ENCODE assay signal across 7 cellular contexts in genomic region chr9:137518661-137519459, GRCh38. TPM values are rescaled to one million over a fixed set of nuclear protein-coding genes. Genes with fewer than 3 reads are reported as not detected.
DNase-seq lines count a peak whose midpoint lies in the region; ATAC-seq, FAIRE-seq and TF ChIP-seq lines count a peak whose summit lies in the region.
"Not testable (repeated sequence)": the region's sequence is repeated elsewhere in the genome, so short reads cannot be mapped to it uniquely, and the experiment has no call there.

No MANE protein-coding gene starts in this region.

- FAIRE-seq in HTR-8/SVneo (lab: Jason Lieb, UNC): peak; percentile 13

- not testable (repeated sequence) for H3K27ac Mint-ChIP-seq in activated naive CD8-positive, alpha-beta T cell treated with anti-CD3 and anti-CD28 coated beads, Interleukin-2, amount 50 U/mL, for 24 hours; MCF 10A (ENCODE audit: low read depth, unreplicated experiment)

- not testable (repeated sequence) for H3K36me3 Mint-ChIP-seq in activated naive CD8-positive, alpha-beta T cell treated with anti-CD3 and anti-CD28 coated beads, Interleukin-2, amount 50 U/mL, for 24 hours (ENCODE audit: low read depth); MCF 10A (ENCODE audit: insufficient read depth, unreplicated experiment)

- peaks cover 0 to 29% (median 6%) of the 10 kb centered on the region in 11 experiments; a peak in 9 of 22 replicates for H3K36me3 ChIP-seq in BLaER1 treated with 17β-estradiol and CSF1 and Interleukin-3, amounts not matched to agents 10 nM and 100 nM

- H3K27me3 ChIP-seq in BLaER1 treated with 17β-estradiol and CSF1 and Interleukin-3, amounts not matched to agents 10 nM and 100 nM: not testable (repeated sequence)

- H3K4me1 ChIP-seq in BLaER1 treated with 17β-estradiol and CSF1 and Interleukin-3, amounts not matched to agents 10 nM and 100 nM: peaks cover 6 to 38% (median 26%) of the 10 kb centered on the region in 10 experiments; a peak in 18 of 20 replicates

- not testable (repeated sequence) for H3K9me3 ChIP-seq in BLaER1 treated with 17β-estradiol and CSF1 and Interleukin-3, amounts not matched to agents 10 nM and 100 nM (replicated peaks in 1 of 11)

- not testable (repeated sequence) for TF ChIP-seq CTCF in MCF 10A (IDR thresholded peaks at IDR 0.05; ENCODE audit: unreplicated experiment)

- not testable (repeated sequence) for BruUV-seq in MCF 10A (replicated peaks; lab: Mats Ljungman, UMichigan)

- H3K27ac ChIP-seq in BLaER1 treated with 17β-estradiol and CSF1 and Interleukin-3, amounts not matched to agents 10 nM and 100 nM: not testable (repeated sequence)

- not testable (repeated sequence) for DNase-seq in HTR-8/SVneo (ENCODE audit: insufficient read length, low spot score); activated naive CD8-positive, alpha-beta T cell treated with anti-CD3 and anti-CD28 coated beads, Interleukin-2, amount 50 U/mL, for 24 hours
- peak; percentile 24 to 60 for DNase-seq in NOMO-1 (lab: John Stamatoyannopoulos, UW; ENCODE audit: unreplicated experiment in 2 of 2)
- DNase-seq in MCF 10A (ENCODE audit: unreplicated experiment): peak; percentile 58
- peak; percentile 33 to 91 (median 70) for DNase-seq in head of caudate nucleus
- DNase-seq in skeletal muscle cell (ENCODE audit: low read depth): peak; percentile 14

- POLR2A ChIA-PET in MCF 10A (lab: Yijun Ruan, JAX): not testable (repeated sequence)

- H3K27me3 Mint-ChIP-seq in activated naive CD8-positive, alpha-beta T cell treated with anti-CD3 and anti-CD28 coated beads, Interleukin-2, amount 50 U/mL, for 24 hours; MCF 10A (ENCODE audit: insufficient read depth, unreplicated experiment): not testable (repeated sequence)

- H3K4me1 Mint-ChIP-seq in activated naive CD8-positive, alpha-beta T cell treated with anti-CD3 and anti-CD28 coated beads, Interleukin-2, amount 50 U/mL, for 24 hours; MCF 10A (ENCODE audit: insufficient read depth, unreplicated experiment): not testable (repeated sequence)

- H3K4me3 Mint-ChIP-seq in activated naive CD8-positive, alpha-beta T cell treated with anti-CD3 and anti-CD28 coated beads, Interleukin-2, amount 50 U/mL, for 24 hours; MCF 10A (ENCODE audit: unreplicated experiment): not testable (repeated sequence)

- H3K4me2 ChIP-seq in BLaER1 treated with 17β-estradiol and CSF1 and Interleukin-3, amounts not matched to agents 10 nM and 100 nM: peak overlapping the region in 8 of 11 experiments; percentile 9 to 47 (median 27); a peak in 9 of 22 replicates

- CTCF ChIA-PET in MCF 10A (lab: Yijun Ruan, JAX): not testable (repeated sequence)

- not testable (repeated sequence) for H3K4me3 ChIP-seq in BLaER1 treated with 17β-estradiol and CSF1 and Interleukin-3, amounts not matched to agents 10 nM and 100 nM; skeletal muscle cell (ENCODE audit: low read depth, low read length)

- peak; percentile 18 for ATAC-seq in activated naive CD8-positive, alpha-beta T cell treated with anti-CD3 and anti-CD28 coated beads, Interleukin-2, amount 50 U/mL, for 24 hours

- H3K9me3 Mint-ChIP-seq in activated naive CD8-positive, alpha-beta T cell treated with anti-CD3 and anti-CD28 coated beads, Interleukin-2, amount 50 U/mL, for 24 hours; MCF 10A (ENCODE audit: unreplicated experiment): not testable (repeated sequence)

- H3K9ac ChIP-seq in BLaER1 treated with 17β-estradiol and CSF1 and Interleukin-3, amounts not matched to agents 10 nM and 100 nM: not testable (repeated sequence)

- not testable (repeated sequence) for H4K20me1 ChIP-seq in BLaER1 treated with 17β-estradiol and CSF1 and Interleukin-3, amounts not matched to agents 10 nM and 100 nM

- intact Hi-C loops in MCF 10A (cut with micrococcal nuclease); head of caudate nucleus (cut with DNase I): not testable (repeated sequence)

RNA-seq across cellular contexts. Expression of gene PNPLA7, which starts 31.3 kb away (rescaled TPM):
- total RNA-seq in MCF 10A (2022): 0.86 and 1.2 TPM in 2 replicates

RNA-seq across cellular contexts. Expression of gene MRPL41, which starts 32.8 kb away (rescaled TPM):
- total RNA-seq in MCF 10A (2022): 37.6 and 43.0 TPM in 2 replicates

RNA-seq across cellular contexts. Expression of gene NSMF, which starts 59.7 kb away (rescaled TPM):
- total RNA-seq in MCF 10A (2022): 37.8 and 43.1 TPM in 2 replicates

RNA-seq across cellular contexts. Expression of gene DPH7, which starts 59.9 kb away (rescaled TPM):
- 45.7 and 46.4 TPM in 2 replicates for total RNA-seq in MCF 10A (2022)
